8 cellular contexts compared by ENCODE assay signal in the genomic region with DNA sequence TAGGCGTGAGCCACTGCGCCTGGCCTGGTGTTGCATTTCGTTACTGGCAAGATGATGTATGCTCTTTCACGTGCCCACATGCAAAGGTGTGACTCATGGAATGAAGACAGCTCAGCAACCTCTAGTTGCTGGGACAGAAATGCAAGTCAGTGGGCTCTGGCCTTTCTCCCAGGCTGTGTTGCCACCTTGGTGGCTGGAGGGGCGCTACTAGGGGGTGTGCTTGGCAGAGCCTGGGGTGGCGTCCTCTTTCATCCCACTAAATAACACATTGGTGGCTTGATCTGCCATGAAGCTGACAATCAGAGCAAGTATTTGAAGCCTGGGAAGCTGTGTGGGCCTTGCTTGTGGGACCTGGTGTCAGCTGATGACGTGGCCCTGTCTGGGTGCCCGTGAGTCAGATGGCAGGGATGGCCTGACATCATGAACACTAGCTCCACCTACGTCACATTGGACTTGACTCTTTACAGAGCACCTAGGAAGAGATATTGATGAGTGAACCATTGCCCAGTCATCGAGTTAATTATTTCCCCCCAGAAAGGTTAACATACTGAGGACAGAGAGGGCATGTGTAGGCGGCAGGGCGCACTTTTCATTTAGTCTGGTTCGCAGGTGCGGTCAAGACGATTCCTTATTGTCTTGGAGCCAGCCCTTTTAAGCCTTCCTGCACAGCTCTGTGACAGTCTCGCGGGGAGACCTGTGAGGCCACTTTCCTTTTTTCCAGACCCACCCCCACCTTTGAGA. TPM values are rescaled to one million over a fixed set of nuclear protein-coding genes. Genes with fewer than 3 reads are reported as not detected.
DNase-seq lines count a peak whose midpoint lies in the region; ATAC-seq, FAIRE-seq and TF ChIP-seq lines count a peak whose summit lies in the region.

No MANE protein-coding gene starts in this region.

- CTCF ChIA-PET in HepG2 (lab: Yijun Ruan, JAX; ENCODE audit: low intra/inter-chr PET ratio, low total read pairs), result interaction anchor here (0.7 to 1.4 kb wide), 3 partner anchors 260 to 939 kb away, joined by 3 to 4 read pairs (median 4); no protein-coding TSS in a partner anchor

- TF ChIP-seq POLR2A in HepG2 (IDR thresholded peaks at IDR 0.05; ENCODE audit: insufficient read depth in 1 of 2, low read depth in 2 of 2, low read length in 2 of 2), result no peak

- TF ChIP-seq EP300 in HepG2 (IDR thresholded peaks at IDR 0.05; ENCODE audit: low read depth in 2 of 2, low read length in 2 of 2) (no peak), HepG2 (CRISPR knock-in tag; IDR thresholded peaks at IDR 0.05; ENCODE audit: borderline replicate concordance) (no peak)

- H2AFZ ChIP-seq in HepG2 (ENCODE audit: low read length), result peak overlapping the region; percentile 47

- no TSS peak for BruUV-seq in HepG2 (replicated peaks; lab: Mats Ljungman, UMichigan)

- WGBS in HepG2 (ENCODE audit: low lambda C conversion rate), result 35% methylated on average over 15 of the region's 17 CpGs

- no peaks in the 10 kb centered on the region for H3K36me3 ChIP-seq in HepG2 (replicated peaks in 1 of 2; ENCODE audit: control insufficient read depth in 1 of 2, insufficient read depth in 2 of 2, low read length in 2 of 2)

- POLR2A ChIA-PET in HepG2 (lab: Yijun Ruan, JAX), result interaction anchor here (1.1 to 1.3 kb wide), 2 partner anchors 49 to 154 kb away, joined by 3 to 5 read pairs; a partner anchor contains a TSS

- no peak for TF ChIP-seq RAD21 in HepG2 (CRISPR knock-in tag; IDR thresholded peaks at IDR 0.05)

- no peaks in the 10 kb centered on the region for H4K20me1 ChIP-seq in HepG2 (ENCODE audit: insufficient read depth, low read length)

- peaks cover 28% of the 10 kb centered on the region for H3K4me1 ChIP-seq in HepG2 (ENCODE audit: insufficient read depth, low read length)

- H3K9ac ChIP-seq in HepG2 (ENCODE audit: insufficient read depth, low read depth, low read length), result peak overlapping the region; percentile 57

- intact Hi-C loops in HepG2 (cut with micrococcal nuclease; ENCODE audit: unreplicated experiment), result loop anchor here (1.0 to 5.0 kb wide), 6 partner anchors 253 to 887 kb away; a partner anchor contains a TSS

- no peaks in the 10 kb centered on the region for H3K9me3 ChIP-seq in HepG2 (ENCODE audit: low read length)

- H3K4me2 ChIP-seq in HepG2 (ENCODE audit: low read depth, low read length), result peak overlapping the region; percentile 76

- TF ChIP-seq CTCF in AG09309 (IDR thresholded peaks at IDR 0.05; ENCODE audit: control insufficient read depth, insufficient read depth, low read depth, low read length, missing control alignments), result no peak
- no peak for TF ChIP-seq CTCF in HepG2 (CRISPR knock-in tag; IDR thresholded peaks at IDR 0.05)

- peak; percentile 72 for DNase-seq in AG09309 (ENCODE audit: low read depth)
- peak; percentile 12 for DNase-seq in activated T-helper 9 cell treated with anti-CD3 and anti-CD28 coated beads, Interleukin-2, amount 50 U/mL, for 16 hours (ENCODE audit: low read depth)
- peak; percentile 72 for DNase-seq in HepG2 (ENCODE audit: low spot score)
- no peak for DNase-seq in GDM1 (lab: John Stamatoyannopoulos, UW)
- no peak for DNase-seq in dermis blood vessel endothelial cell

- H3K27ac ChIP-seq in HepG2 (ENCODE audit: extremely low read length, insufficient read depth, low read length), result peak overlapping the region; percentile 38

- no peaks in the 10 kb centered on the region for H3K79me2 ChIP-seq in HepG2 (ENCODE audit: insufficient read depth, low read length)

- FAIRE-seq in HepG2 (lab: Jason Lieb, UNC), result peak; percentile 64

- H3K27me3 ChIP-seq in HepG2 (ENCODE audit: control insufficient read depth in 1 of 2, insufficient read depth in 2 of 2, low read length in 2 of 2), result no peaks in the 10 kb centered on the region

- no peak overlapping the region for H3K4me3 ChIP-seq in AG09309 (ENCODE audit: control insufficient read depth, low read depth, low read length)
- peak overlapping the region; percentile 46 to 67 (median 48); a peak in 5 of 6 replicates for H3K4me3 ChIP-seq in HepG2 (replicated peaks in 1 of 3; ENCODE audit: insufficient read depth in 1 of 3, low read depth in 2 of 3, low read length in 3 of 3)

- ATAC-seq in HG03354 (IDR thresholded peaks at IDR 0.05; ENCODE audit: poor library complexity, severe bottlenecking, unreplicated experiment) (peak; percentile 48), HepG2 (peak; percentile 87), GM21515 (IDR thresholded peaks at IDR 0.05; ENCODE audit: unreplicated experiment) (no peak), GM18517 (IDR thresholded peaks at IDR 0.05; ENCODE audit: unreplicated experiment) (no peak)

- in situ Hi-C loops in HepG2 (cut with HindIII; ENCODE audit: extremely low pct_ligation_motif_present, low pct_unique_long_range_greater_than_20kb), result loop anchor here (25.0 kb wide), 3 partner anchors 582 to 1457 kb away; no protein-coding TSS in a partner anchor

TF ChIP-seq in HepG2, 621 proteins besides CTCF, POLR2A, EP300 and RAD21 (continues in another document):
- TF ChIP-seq SALL1 (CRISPR knock-in tag; IDR thresholded peaks at IDR 0.05) (0 out of 2 replicates have a peak, but pooled peaks have one; percentile 19), ZBTB21 (CRISPR knock-in tag; IDR thresholded peaks at IDR 0.05) (peak; percentile 95), NBN (conservative IDR thresholded peaks at IDR 0.05) (no peak), MIXL1 (CRISPR knock-in tag; IDR thresholded peaks at IDR 0.05) (0 out of 2 replicates have a peak, but pooled peaks have one; percentile 16), POLR2AphosphoS5 (IDR thresholded peaks at IDR 0.05; ENCODE audit: low read depth, low read length) (no peak)
- TF ChIP-seq, protein P1, sequence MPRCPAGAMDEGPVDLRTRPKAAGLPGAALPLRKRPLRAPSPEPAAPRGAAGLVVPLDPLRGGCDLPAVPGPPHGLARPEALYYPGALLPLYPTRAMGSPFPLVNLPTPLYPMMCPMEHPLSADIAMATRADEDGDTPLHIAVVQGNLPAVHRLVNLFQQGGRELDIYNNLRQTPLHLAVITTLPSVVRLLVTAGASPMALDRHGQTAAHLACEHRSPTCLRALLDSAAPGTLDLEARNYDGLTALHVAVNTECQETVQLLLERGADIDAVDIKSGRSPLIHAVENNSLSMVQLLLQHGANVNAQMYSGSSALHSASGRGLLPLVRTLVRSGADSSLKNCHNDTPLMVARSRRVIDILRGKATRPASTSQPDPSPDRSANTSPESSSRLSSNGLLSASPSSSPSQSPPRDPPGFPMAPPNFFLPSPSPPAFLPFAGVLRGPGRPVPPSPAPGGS (CRISPR knock-in tag; IDR thresholded peaks at IDR 0.05), result no peak
- TF ChIP-seq, protein P2, sequence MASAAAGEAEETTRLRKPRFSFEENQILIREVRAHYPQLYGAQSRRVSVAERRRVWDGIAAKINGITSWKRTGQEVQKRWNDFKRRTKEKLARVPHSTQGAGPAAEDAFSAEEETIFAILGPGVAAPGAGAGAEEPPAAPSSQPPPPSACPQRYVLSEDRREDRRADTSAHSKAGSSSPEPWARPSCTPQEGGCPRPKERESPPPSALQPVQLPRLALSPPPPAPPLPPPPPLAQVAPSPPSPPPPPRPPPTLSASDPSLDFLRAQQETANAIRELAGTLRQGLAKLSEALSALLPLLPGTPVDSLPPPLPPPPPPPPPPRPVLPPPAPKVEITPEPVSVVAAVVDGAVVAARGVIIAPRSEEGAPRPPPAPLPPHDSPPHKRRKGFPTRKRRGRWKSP (CRISPR knock-in tag; IDR thresholded peaks at IDR 0.05), result 0 out of 2 replicates have a peak, but pooled peaks have one; percentile 38
- TF ChIP-seq, protein P3, sequence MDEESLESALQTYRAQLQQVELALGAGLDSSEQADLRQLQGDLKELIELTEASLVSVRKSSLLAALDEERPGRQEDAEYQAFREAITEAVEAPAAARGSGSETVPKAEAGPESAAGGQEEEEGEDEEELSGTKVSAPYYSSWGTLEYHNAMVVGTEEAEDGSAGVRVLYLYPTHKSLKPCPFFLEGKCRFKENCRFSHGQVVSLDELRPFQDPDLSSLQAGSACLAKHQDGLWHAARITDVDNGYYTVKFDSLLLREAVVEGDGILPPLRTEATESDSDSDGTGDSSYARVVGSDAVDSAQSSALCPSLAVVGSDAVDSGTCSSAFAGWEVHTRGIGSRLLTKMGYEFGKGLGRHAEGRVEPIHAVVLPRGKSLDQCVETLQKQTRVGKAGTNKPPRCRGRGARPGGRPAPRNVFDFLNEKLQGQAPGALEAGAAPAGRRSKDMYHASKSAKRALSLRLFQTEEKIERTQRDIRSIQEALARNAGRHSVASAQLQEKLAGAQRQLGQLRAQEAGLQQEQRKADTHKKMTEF (CRISPR knock-in tag; IDR thresholded peaks at IDR 0.05), result 0 out of 2 replicates have a peak, but pooled peaks have one; percentile 19

RNA-seq across cellular contexts. Expression of a gene that starts 49.0 kb away (rescaled TPM):
- total RNA-seq in HepG2 (2016; rRNA removed; fragmentation: Illumina TruSeq; extraction: Trizol), result 9.6 and 14.5 TPM in 2 replicates
- total RNA-seq in HepG2 (2016; cell fraction: cytosol; rRNA removed; fragmentation: Illumina TruSeq; extraction: Trizol; ENCODE audit: low read depth), result 2.0 and 2.9 TPM in 2 replicates
- total RNA-seq in HepG2 (2016; cell fraction: insoluble cytoplasmic fraction; rRNA removed; fragmentation: Illumina TruSeq; extraction: Trizol), result 9.5 and 15.4 TPM in 2 replicates
- total RNA-seq in HepG2 (2016; cell fraction: membrane; rRNA removed; fragmentation: Illumina TruSeq; extraction: Trizol), result 3.3 and 3.6 TPM in 2 replicates
- total RNA-seq in HepG2 (2016; cell fraction: nucleus; rRNA removed; fragmentation: Illumina TruSeq; extraction: Trizol), result 6.5 and 8.3 TPM in 2 replicates
- polyA plus RNA-seq in HepG2 (2011; rRNA removed), result 10.7 and 12.7 TPM in 2 replicates
- 5.3 and 10.1 TPM in 2 replicates for polyA plus RNA-seq in HepG2 (2011; cell fraction: cytosol; rRNA removed)
- 10.8 and 13.7 TPM in 2 replicates for polyA plus RNA-seq in HepG2 (2011; cell fraction: nucleus; rRNA removed)
- polyA plus RNA-seq in HepG2 (2012), result 13.3 and 18.6 TPM in 2 replicates
- polyA plus RNA-seq in HepG2 (2016; cell fraction: cytosol; fragmentation: Illumina TruSeq; extraction: Trizol; ENCODE audit: low read depth), result 2.8 and 3.7 TPM in 2 replicates
- 21.4 and 21.5 TPM in 2 replicates for polyA plus RNA-seq in HepG2 (2016; cell fraction: insoluble cytoplasmic fraction; fragmentation: Illumina TruSeq; extraction: Trizol; ENCODE audit: low read depth)
- 4.2 and 5.1 TPM in 2 replicates for polyA plus RNA-seq in HepG2 (2016; cell fraction: membrane; fragmentation: Illumina TruSeq; extraction: Trizol; ENCODE audit: low read depth)
- polyA plus RNA-seq in HepG2 (2016; cell fraction: nucleus; fragmentation: Illumina TruSeq; extraction: Trizol; ENCODE audit: insufficient read depth, low read depth), result 12.2 and 12.3 TPM in 2 replicates
- 1.0 and 3.9 TPM in 2 replicates for polyA minus RNA-seq in HepG2 (2011; rRNA and poly(A)+ RNA removed; ENCODE audit: low replicate concordance)
- polyA minus RNA-seq in HepG2 (2011; cell fraction: cytosol; rRNA and poly(A)+ RNA removed), result 4.7 and 5.9 TPM in 2 replicates
- 18.8 and 21.1 TPM in 2 replicates for polyA minus RNA-seq in HepG2 (2011; cell fraction: nucleus; rRNA and poly(A)+ RNA removed)
- 1.2 and 2.5 TPM in 2 replicates for total RNA-seq in dermis blood vessel endothelial cell

Comparison
In these comparisons a context has a peak if more than half of its experiments do, and no peak if none do; other contexts are left out.
1. DNase-seq: peak in AG09309 (single experiment), activated T-helper 9 cell treated with anti-CD3 and anti-CD28 coated beads, Interleukin-2, amount 50 U/mL, for 16 hours (single experiment) and HepG2 (single experiment); none in GDM1 (single experiment) and dermis blood vessel endothelial cell (single experiment).
2. ATAC-seq: peak in HG03354 (single experiment) and HepG2 (single experiment); none in GM21515 (single experiment) and GM18517 (single experiment).